Comparison of ENCODE assay signal across 30 cellular contexts in the genomic region with DNA sequence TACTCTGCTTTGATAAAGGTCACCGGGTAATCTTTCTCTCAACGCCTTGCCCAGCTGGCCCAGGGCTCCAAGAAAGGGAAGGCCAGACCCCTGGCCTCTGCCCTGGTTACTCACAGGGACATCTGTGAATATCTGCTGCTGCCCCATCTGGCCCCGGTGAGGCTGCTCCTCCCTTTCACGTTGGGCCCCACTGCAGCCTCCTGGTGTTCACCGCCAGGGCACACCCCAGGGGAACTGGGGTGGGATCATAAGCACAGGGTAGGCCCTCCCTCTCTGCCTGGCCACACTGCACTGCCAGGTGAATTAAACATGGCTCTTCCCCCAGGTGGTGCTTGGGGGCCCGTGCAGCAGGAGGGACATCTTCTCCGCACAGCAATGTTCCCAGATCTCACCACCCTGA. TPM values are rescaled to one million over a fixed set of nuclear protein-coding genes. Genes with fewer than 3 reads are reported as not detected.
A peak's percentile ranks its signal among the peaks of the same experiment; 100 is the strongest.
DNase-seq lines count a peak whose midpoint lies in the region; ATAC-seq, FAIRE-seq and TF ChIP-seq lines count a peak whose summit lies in the region.
"Had no signal": no experiment of that assay in that cellular context is flagged by ENCODE, and none has a peak within 500 bp of the region (broad histone marks: within the 10 kb centered on the region; RNA-seq: fewer than 3 reads in every experiment).

No MANE protein-coding gene starts in this region.

- no peak for FAIRE-seq in kidney (lab: Jason Lieb, UNC)

- no peaks in the 10 kb centered on the region for H3K4me1 ChIP-seq in kidney (ENCODE audit: control insufficient read depth in 1 of 2, insufficient read depth in 1 of 2, low read depth in 1 of 2, low read length in 2 of 2)
- H3K4me1 ChIP-seq in CD4-positive, alpha-beta memory T cell (ENCODE audit: insufficient read depth, low read length) = no peaks in the 10 kb centered on the region
- H3K4me1 ChIP-seq: HAP-1 had no signal

- intact Hi-C loops in kidney (cut with DNase I) = no loop called here
- intact Hi-C loops in CD4-positive, alpha-beta memory T cell (cut with micrococcal nuclease) = no loop called here

- no peak overlapping the region for H3K4me3 Mint-ChIP-seq in activated naive CD8-positive, alpha-beta T cell
- H3K4me3 Mint-ChIP-seq in activated naive CD8-positive, alpha-beta T cell treated with anti-CD3 and anti-CD28 coated beads for 36 hours = no peak overlapping the region
- H3K4me3 Mint-ChIP-seq in T-cell = no peak overlapping the region
- H3K4me3 Mint-ChIP-seq in stimulated activated naive B cell treated with anti-CD40 and anti-IgM and Interleukin-4, amounts not matched to agents 10 μg/mL and 1 μg/mL and 100 μg/mL, for 72 hours = peak overlapping the region; percentile 39 to 63
- no peak overlapping the region for H3K4me3 Mint-ChIP-seq in CD4-positive, alpha-beta memory T cell
- H3K4me3 Mint-ChIP-seq: stimulated activated naive CD8-positive, alpha-beta T cell treated with anti-CD3 and anti-CD28 coated beads, Interleukin-15, amount 100 ng/mL, for 72 hours; WTC11 had no signal

- TF ChIP-seq CTCF in kidney (IDR thresholded peaks at IDR 0.05; ENCODE audit: borderline replicate concordance, extremely low read depth, insufficient read depth) = no peak

- no peaks in the 10 kb centered on the region for H3K27me3 Mint-ChIP-seq in activated naive CD8-positive, alpha-beta T cell
- no peaks in the 10 kb centered on the region for H3K27me3 Mint-ChIP-seq in activated naive CD8-positive, alpha-beta T cell treated with anti-CD3 and anti-CD28 coated beads for 36 hours
- H3K27me3 Mint-ChIP-seq in T-cell = peaks cover 0 to 6% of the 10 kb centered on the region in 2 donors
- H3K27me3 Mint-ChIP-seq in stimulated activated naive B cell treated with anti-CD40 and anti-IgM and Interleukin-4, amounts not matched to agents 10 μg/mL and 1 μg/mL and 100 μg/mL, for 72 hours = peaks cover 7 to 9% of the 10 kb centered on the region in 2 donors
- peaks cover 3 to 5% of the 10 kb centered on the region in 2 donors for H3K27me3 Mint-ChIP-seq in CD4-positive, alpha-beta memory T cell
- H3K27me3 Mint-ChIP-seq: stimulated activated naive CD8-positive, alpha-beta T cell treated with anti-CD3 and anti-CD28 coated beads, Interleukin-15, amount 100 ng/mL, for 72 hours had no signal

- H3K36me3 Mint-ChIP-seq in activated naive CD8-positive, alpha-beta T cell = peaks cover 4% of the 10 kb centered on the region
- H3K36me3 Mint-ChIP-seq in activated naive CD8-positive, alpha-beta T cell treated with anti-CD3 and anti-CD28 coated beads for 36 hours = peaks cover 3% of the 10 kb centered on the region
- H3K36me3 Mint-ChIP-seq in T-cell = peaks cover 21% of the 10 kb centered on the region
- H3K36me3 Mint-ChIP-seq in stimulated activated naive B cell treated with anti-CD40 and anti-IgM and Interleukin-4, amounts not matched to agents 10 μg/mL and 1 μg/mL and 100 μg/mL, for 72 hours = peaks cover 7 to 9% of the 10 kb centered on the region in 2 donors
- H3K36me3 Mint-ChIP-seq in CD4-positive, alpha-beta memory T cell = peaks cover 4 to 11% of the 10 kb centered on the region in 2 donors
- H3K36me3 Mint-ChIP-seq: WTC11 had no signal

- no peak overlapping the region for H3K27ac ChIP-seq in kidney (ENCODE audit: low read depth in 2 of 2, low read length in 2 of 2)
- H3K27ac ChIP-seq in CD4-positive, alpha-beta memory T cell (ENCODE audit: low read depth, low read length) = no peak overlapping the region
- H3K27ac ChIP-seq: cardiac muscle cell had no signal

- ATAC-seq in T-cell (replicated peaks in 1 of 4) = peak in 1 of 4 experiments; percentile 29
- ATAC-seq in stimulated activated naive B cell treated with anti-CD40 and anti-IgM and Interleukin-4, amounts not matched to agents 10 μg/mL and 1 μg/mL and 100 μg/mL, for 72 hours (replicated peaks) = peak; percentile 80 to 84
- ATAC-seq: left colon; stimulated activated naive CD8-positive, alpha-beta T cell treated with anti-CD3 and anti-CD28 coated beads, Interleukin-15, amount 100 ng/mL, for 72 hours; WTC11 had no signal

- no peaks in the 10 kb centered on the region for H3K9me3 ChIP-seq in kidney (ENCODE audit: control insufficient read depth in 1 of 2, low read length in 2 of 2)
- H3K9me3 ChIP-seq in CD4-positive, alpha-beta memory T cell (ENCODE audit: control insufficient read depth in 1 of 2, low read length in 2 of 2) = no peaks in the 10 kb centered on the region
- H3K9me3 ChIP-seq: HAP-1 had no signal

- no peak overlapping the region for H3K4me3 ChIP-seq in kidney (ENCODE audit: low read length in 2 of 2)
- no peak overlapping the region for H3K4me3 ChIP-seq in CD4-positive, alpha-beta memory T cell (ENCODE audit: low read length in 2 of 2)
- H3K4me3 ChIP-seq: cardiac muscle cell, HAP-1 had no signal

- peaks cover 15% of the 10 kb centered on the region for H3K4me1 Mint-ChIP-seq in activated naive CD8-positive, alpha-beta T cell (ENCODE audit: low read depth)
- peaks cover 4% of the 10 kb centered on the region for H3K4me1 Mint-ChIP-seq in activated naive CD8-positive, alpha-beta T cell treated with anti-CD3 and anti-CD28 coated beads for 36 hours
- peaks cover 10 to 27% (median 24%) of the 10 kb centered on the region in 3 donors for H3K4me1 Mint-ChIP-seq in T-cell
- H3K4me1 Mint-ChIP-seq in stimulated activated naive B cell treated with anti-CD40 and anti-IgM and Interleukin-4, amounts not matched to agents 10 μg/mL and 1 μg/mL and 100 μg/mL, for 72 hours = peaks cover 45 to 60% of the 10 kb centered on the region in 2 donors
- H3K4me1 Mint-ChIP-seq in CD4-positive, alpha-beta memory T cell = peaks cover 1 to 9% (median 5%) of the 10 kb centered on the region in 4 donors

- POLR2A ChIA-PET in T-cell (lab: Charles Lee) = no interaction called here
- POLR2A ChIA-PET in CD4-positive, alpha-beta memory T cell (lab: Charles Lee; ENCODE audit: partially characterized antibody) = no interaction called here

- no peaks in the 10 kb centered on the region for H3K27me3 ChIP-seq in CD4-positive, alpha-beta memory T cell (ENCODE audit: insufficient read depth, low read length)

- no peaks in the 10 kb centered on the region for H3K9me3 Mint-ChIP-seq in activated naive CD8-positive, alpha-beta T cell (ENCODE audit: low read depth)
- H3K9me3 Mint-ChIP-seq in activated naive CD8-positive, alpha-beta T cell treated with anti-CD3 and anti-CD28 coated beads for 36 hours = no peaks in the 10 kb centered on the region
- H3K9me3 Mint-ChIP-seq in T-cell = no peaks in the 10 kb centered on the region
- no peaks in the 10 kb centered on the region for H3K9me3 Mint-ChIP-seq in stimulated activated naive B cell treated with anti-CD40 and anti-IgM and Interleukin-4, amounts not matched to agents 10 μg/mL and 1 μg/mL and 100 μg/mL, for 72 hours
- no peaks in the 10 kb centered on the region for H3K9me3 Mint-ChIP-seq in CD4-positive, alpha-beta memory T cell
- H3K9me3 Mint-ChIP-seq: stimulated activated naive CD8-positive, alpha-beta T cell treated with anti-CD3 and anti-CD28 coated beads, Interleukin-15, amount 100 ng/mL, for 72 hours; WTC11 had no signal

- H3K27ac Mint-ChIP-seq in activated naive CD8-positive, alpha-beta T cell = peak overlapping the region; percentile 62
- H3K27ac Mint-ChIP-seq in activated naive CD8-positive, alpha-beta T cell treated with anti-CD3 and anti-CD28 coated beads for 36 hours = no peak overlapping the region
- peak overlapping the region; percentile 29 to 50 for H3K27ac Mint-ChIP-seq in T-cell
- H3K27ac Mint-ChIP-seq in stimulated activated naive B cell treated with anti-CD40 and anti-IgM and Interleukin-4, amounts not matched to agents 10 μg/mL and 1 μg/mL and 100 μg/mL, for 72 hours = peak overlapping the region; percentile 33
- H3K27ac Mint-ChIP-seq in CD4-positive, alpha-beta memory T cell = peak overlapping the region in 1 of 7 donors; percentile 29
- H3K27ac Mint-ChIP-seq: WTC11 had no signal

- no peak overlapping the region for H3K9ac ChIP-seq in kidney (ENCODE audit: low read length in 2 of 2)

- no peaks in the 10 kb centered on the region for H3K36me3 ChIP-seq in kidney (ENCODE audit: control insufficient read depth in 1 of 2, insufficient read depth in 2 of 2, low read length in 2 of 2)
- H3K36me3 ChIP-seq in CD4-positive, alpha-beta memory T cell (ENCODE audit: insufficient read depth, low read length) = peaks cover 15% of the 10 kb centered on the region
- H3K36me3 ChIP-seq: cardiac muscle cell, HAP-1 had no signal

- CTCF ChIA-PET in T-cell (lab: Charles Lee) = no interaction called here
- CTCF ChIA-PET in CD4-positive, alpha-beta memory T cell (lab: Charles Lee; ENCODE audit: partially characterized antibody) = interaction anchor here (1.8 to 5.9 kb wide), 2 partner anchors 37 to 42 kb away, joined by 4 to 90 read pairs; no protein-coding TSS in a partner anchor

- DNase-seq in activated naive CD8-positive, alpha-beta T cell treated with anti-CD3 and anti-CD28 coated beads for 36 hours = no peak
- DNase-seq in T-cell (no peak), kidney (peak; percentile 34), NCI-H1694 (lab: John Stamatoyannopoulos, UW) (no peak), DMS53 treated with DMSO at 0.1 percent for 48 hours (lab: John Stamatoyannopoulos, UW; ENCODE audit: unreplicated experiment) (no peak)
- no peak for DNase-seq in stimulated activated naive B cell treated with anti-CD40 and anti-IgM and Interleukin-4, amounts not matched to agents 10 μg/mL and 1 μg/mL and 100 μg/mL, for 72 hours
- no peak for DNase-seq in CD4-positive, alpha-beta memory T cell
- DNase-seq: 8988T; activated CD4-positive, alpha-beta T cell treated with anti-CD3 and anti-CD28 coated beads, Interleukin-2, amount 50 U/mL, for 48 hours; activated CD8-positive, alpha-beta memory T cell treated with anti-CD3 and anti-CD28 coated beads, Interleukin-2, amount 50 U/mL, for 48 hours; activated naive CD4-positive, alpha-beta T cell treated with anti-CD3 and anti-CD28 coated beads, Interleukin-2, amount 50 U/mL, for 16 hours; cortex of kidney; DMS53; foreskin fibroblast; GDM1; KBM-7; left colon; mesenchymal stem cell; NCI-H1436; NCI-H510A; SHP77 treated with DMSO at 0.1 percent for 48 hours; stimulated activated naive CD8-positive, alpha-beta T cell treated with anti-CD3 and anti-CD28 coated beads, Interleukin-15, amount 100 ng/mL, for 72 hours; T-helper 9 cell had no signal

RNA-seq across cellular contexts. Expression of a gene that starts 12.7 kb away (rescaled TPM):
- 10 to 100 TPM in 1 of 2 experiments, 1 to 10 TPM in 1; 9.0 to 10.1 TPM for total RNA-seq in activated naive CD8-positive, alpha-beta T cell treated with anti-CD3 and anti-CD28 coated beads for 36 hours
- total RNA-seq in T-cell (10 to 100 TPM; 40.2 to 66.0 (median 59.7) TPM), kidney (41.9 TPM)
- 4.1 TPM for polyA plus RNA-seq in kidney (ENCODE audit: insufficient read depth, low read depth, low replicate concordance)
- 10 to 100 TPM; 57.6 to 59.8 TPM for total RNA-seq in CD4-positive, alpha-beta memory T cell
- polyA plus RNA-seq in CD4-positive, alpha-beta memory T cell = 10 to 100 TPM; 23.1 to 60.5 TPM
- total RNA-seq: cardiac muscle cell, HT-29, myocyte, osteocyte had no signal
- polyA plus RNA-seq: cardiac muscle cell had no signal

RNA-seq across cellular contexts. Expression of a gene that starts 13.1 kb away (rescaled TPM):
- under 1 TPM in 1 of 2 experiments, not detected in 1; 0.40 TPM for total RNA-seq in activated naive CD8-positive, alpha-beta T cell treated with anti-CD3 and anti-CD28 coated beads for 36 hours
- total RNA-seq in T-cell (under 1 TPM in 1 of 5 donors, not detected in 4; 0.58 TPM), kidney (0.69 TPM)
- polyA plus RNA-seq in kidney (ENCODE audit: insufficient read depth, low read depth, low replicate concordance) = not detected
- total RNA-seq in CD4-positive, alpha-beta memory T cell = not detected
- under 1 TPM in 1 of 2 donors, not detected in 1; 0.45 TPM for polyA plus RNA-seq in CD4-positive, alpha-beta memory T cell
- total RNA-seq: cardiac muscle cell, HT-29, left colon, myocyte, osteocyte, WTC11 had no signal
- polyA plus RNA-seq: cardiac muscle cell had no signal

RNA-seq across cellular contexts. Expression of a gene that starts 39.1 kb away (rescaled TPM):
- not detected for total RNA-seq in activated naive CD8-positive, alpha-beta T cell treated with anti-CD3 and anti-CD28 coated beads for 36 hours
- total RNA-seq in T-cell (not detected), kidney (5.9 TPM)
- 1.4 TPM for polyA plus RNA-seq in kidney (ENCODE audit: insufficient read depth, low read depth, low replicate concordance)
- total RNA-seq in CD4-positive, alpha-beta memory T cell = under 1 TPM; 0.36 to 0.38 TPM
- polyA plus RNA-seq in CD4-positive, alpha-beta memory T cell = not detected
- total RNA-seq: cardiac muscle cell, HT-29, myocyte, osteocyte, WTC11 had no signal
- polyA plus RNA-seq: cardiac muscle cell had no signal

Comparison
In these comparisons a context has a peak if more than half of its experiments do, and no peak if none do; other contexts are left out.
1. H3K4me3 Mint-ChIP-seq: peak in stimulated activated naive B cell treated with anti-CD40 and anti-IgM and Interleukin-4, amounts not matched to agents 10 μg/mL and 1 μg/mL and 100 μg/mL, for 72 hours (2 of 2); none in activated naive CD8-positive, alpha-beta T cell (single experiment), activated naive CD8-positive, alpha-beta T cell treated with anti-CD3 and anti-CD28 coated beads for 36 hours (single experiment), T-cell (0 of 3) and CD4-positive, alpha-beta memory T cell (0 of 8).